8 cellular contexts compared by ENCODE assay signal in the genomic region with DNA sequence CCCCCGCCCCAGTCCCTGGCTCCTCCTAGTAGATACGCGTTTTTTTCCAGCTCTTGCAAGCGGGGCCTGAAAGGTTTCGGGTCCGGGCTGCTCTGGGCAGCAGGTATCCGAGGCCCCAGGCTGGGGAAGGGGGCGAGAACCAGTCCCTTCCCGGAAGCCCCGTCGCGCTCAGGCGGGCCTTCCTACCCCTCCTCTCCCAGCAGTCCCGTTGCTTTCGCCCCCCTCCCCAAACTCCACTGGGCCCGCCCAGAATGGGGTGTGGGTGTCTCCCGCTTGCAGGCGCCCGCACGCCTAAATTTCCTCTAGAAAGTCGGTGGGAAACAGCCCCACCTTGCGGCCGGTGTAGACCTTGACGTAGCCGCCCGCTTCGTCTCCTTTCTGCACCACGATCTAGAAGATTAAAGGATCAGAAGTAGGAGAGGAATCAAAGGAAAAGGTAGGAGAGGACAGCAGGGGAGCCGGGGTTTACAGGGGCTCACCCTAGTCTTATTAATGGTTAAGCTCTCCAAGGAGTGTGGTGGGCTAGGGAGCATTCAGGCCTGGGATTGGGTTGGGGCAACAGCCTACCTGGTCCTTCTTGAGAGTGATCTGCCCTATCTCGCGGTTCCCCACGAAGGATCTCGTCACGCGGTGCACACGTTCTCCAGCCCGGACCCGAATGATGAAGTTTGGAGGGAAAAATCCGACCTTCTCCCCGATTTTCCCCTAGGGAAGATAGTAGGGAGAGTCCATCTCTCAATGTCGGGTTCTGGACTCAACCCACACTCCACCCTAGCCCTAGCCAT. TPM values are rescaled to one million over a fixed set of nuclear protein-coding genes. Genes with fewer than 3 reads are reported as not detected.
A peak's percentile ranks its signal among the peaks of the same experiment; 100 is the strongest.
DNase-seq lines count a peak whose midpoint lies in the region; ATAC-seq and TF ChIP-seq lines count a peak whose summit lies in the region.

No MANE protein-coding gene starts in this region.

- H3K4me1 ChIP-seq in A673 (ENCODE audit: insufficient read depth, low read length, poor library complexity, severe bottlenecking) (peaks cover 31% of the 10 kb centered on the region), lower lobe of right lung (peaks cover 54% of the 10 kb centered on the region)

- peak overlapping the region; percentile 49 for H3K27ac ChIP-seq in A673 (ENCODE audit: low read depth, low read length, poor library complexity, severe bottlenecking)
- H3K27ac ChIP-seq in dorsolateral prefrontal cortex: peak overlapping the region in 5 of 59 donors; percentile 10 to 94 (median 42)
- H3K27ac ChIP-seq in lower lobe of right lung: no peak overlapping the region

- BruUV-seq in A673 (replicated peaks; lab: Mats Ljungman, UMichigan): no TSS peak

- CTCF ChIA-PET in A673 (lab: Charles Lee): interaction anchor here (0.5 to 2.3 kb wide), 17 partner anchors 14 to 758 kb away, joined by 3 to 50 read pairs (median 7); partner anchors contain the start of genes LRP1, NEMP1 and SHMT2

- TF ChIP-seq CTCF in A673 (conservative IDR thresholded peaks at IDR 0.05; ENCODE audit: low read depth, low read length) (peak; percentile 90), dorsolateral prefrontal cortex (IDR thresholded peaks at IDR 0.05 in 54 of 56, conservative IDR thresholded peaks at IDR 0.05 in 2 of 56; ENCODE audit: low read depth in 1 of 56, partially characterized antibody in 56 of 56) (peak; percentile 48 to 81 (median 70)), lower lobe of right lung (IDR thresholded peaks at IDR 0.05) (peak; percentile 75)

- H3K36me3 ChIP-seq in A673 (ENCODE audit: insufficient read depth, low read length, poor library complexity, severe bottlenecking): no peaks in the 10 kb centered on the region
- no peaks in the 10 kb centered on the region for H3K36me3 ChIP-seq in lower lobe of right lung

- peak; percentile 57 to 64 for ATAC-seq in lower lobe of right lung
- no peak for ATAC-seq in GM21526 (IDR thresholded peaks at IDR 0.05; ENCODE audit: low FRiP score, unreplicated experiment)

- intact Hi-C loops in A673 (cut with micrococcal nuclease; ENCODE audit: unreplicated experiment): loop anchor here (1.0 to 5.0 kb wide), 2 partner anchors 30 to 116 kb away; partner anchors contain the start of gene LRP1
- intact Hi-C loops in dorsolateral prefrontal cortex (cut with DNase I): loop anchor here (2.0 to 5.0 kb wide), 2 partner anchors 116 to 119 kb away; partner anchors contain the start of gene LRP1 (in 1 of the 2)
- intact Hi-C loops in lower lobe of right lung (cut with DNase I): no loop called here

- peak; percentile 93 for DNase-seq in A673 (ENCODE audit: low spot score)
- peak; percentile 61 for DNase-seq in GM19238 (ENCODE audit: insufficient read length, low spot score)
- peak; percentile 77 for DNase-seq in NCI-H460 (ENCODE audit: extremely low read depth, low read depth)
- DNase-seq in activated CD4-positive, alpha-beta T cell treated with anti-CD3 and anti-CD28 coated beads, Interleukin-2, amount 50 U/mL, for 24 hours (ENCODE audit: low read depth in 1 of 2, low spot score in 1 of 2): peak; percentile 72 to 73
- DNase-seq in dorsolateral prefrontal cortex: peak in 9 of 10 donors; percentile 51 to 77 (median 73)
- DNase-seq in lower lobe of right lung: peak; percentile 88
- peak; percentile 57 for DNase-seq in stimulated activated CD8-positive, alpha-beta memory T cell treated with anti-CD3 and anti-CD28 coated beads, Interleukin-12 subunit alpha, Interleukin-12 subunit beta, amount 100 ng/mL, for 4 hours (ENCODE audit: low read depth)

- H3K4me3 ChIP-seq in A673 (ENCODE audit: low read depth, low read length, poor library complexity, severe bottlenecking): peak overlapping the region; percentile 50
- H3K4me3 ChIP-seq in dorsolateral prefrontal cortex: peak overlapping the region in 50 of 59 donors; percentile 31 to 81 (median 68)
- H3K4me3 ChIP-seq in lower lobe of right lung: peak overlapping the region; percentile 36

- POLR2A ChIA-PET in A673 (lab: Charles Lee; ENCODE audit: low non-redundant PET): interaction anchor here (0.5 to 0.6 kb wide), 3 partner anchors 8 to 258 kb away, joined by 3 to 17 read pairs (median 7); no protein-coding TSS in a partner anchor

- H3K9me3 ChIP-seq in A673 (ENCODE audit: low read depth, low read length, poor library complexity, severe bottlenecking) (no peaks in the 10 kb centered on the region), lower lobe of right lung (no peaks in the 10 kb centered on the region)

- H3K27me3 ChIP-seq in A673 (replicated peaks; ENCODE audit: insufficient read depth, low read depth, low read length, poor library complexity): peaks cover 12% of the 10 kb centered on the region
- H3K27me3 ChIP-seq in dorsolateral prefrontal cortex: peaks cover 0 to 23% (median 0%) of the 10 kb centered on the region in 45 donors
- H3K27me3 ChIP-seq in lower lobe of right lung (ENCODE audit: low read depth): peaks cover 54% of the 10 kb centered on the region

RNA-seq across cellular contexts. Expression of gene STAC3, which starts 7.3 kb away (rescaled TPM):
- total RNA-seq in A673 (2021) (7.0 and 8.4 TPM in 2 replicates), dorsolateral prefrontal cortex (1 to 10 TPM in 116 of 120 experiments, under 1 TPM in 4; 0.70 to 7.1 (median 2.8) TPM), lower lobe of right lung (8.7 TPM)
- total RNA-seq in NCI-H460 (2014; rRNA removed; shearing (Covaris generic)): 0.57 and 0.58 TPM in 2 replicates
- polyA plus RNA-seq in NCI-H460 (2014; cell fraction: nucleus; rRNA removed): 0.08 and 0.24 TPM in 2 replicates

RNA-seq across cellular contexts. Expression of gene SHMT2, which starts 14.2 kb away (rescaled TPM):
- 274 and 310 TPM in 2 replicates for total RNA-seq in A673 (2021)
- 373 and 409 TPM in 2 replicates for total RNA-seq in NCI-H460 (2014; rRNA removed; shearing (Covaris generic))
- polyA plus RNA-seq in NCI-H460 (2014; cell fraction: nucleus; rRNA removed): 522 and 550 TPM in 2 replicates
- 10 to 100 TPM; 16.2 to 50.9 (median 31.5) TPM for total RNA-seq in dorsolateral prefrontal cortex
- 66.6 TPM for total RNA-seq in lower lobe of right lung

RNA-seq across cellular contexts. Expression of gene NXPH4, which starts 27.1 kb away (rescaled TPM):
- 4.8 and 6.0 TPM in 2 replicates for total RNA-seq in A673 (2021)
- total RNA-seq in NCI-H460 (2014; rRNA removed; shearing (Covaris generic)): 9.7 and 10.7 TPM in 2 replicates
- 13.2 and 18.1 TPM in 2 replicates for polyA plus RNA-seq in NCI-H460 (2014; cell fraction: nucleus; rRNA removed)
- 10 to 100 TPM in 3 of 120 experiments, 1 to 10 TPM in 113, under 1 TPM in 4; 0.56 to 14.0 (median 4.6) TPM for total RNA-seq in dorsolateral prefrontal cortex
- total RNA-seq in lower lobe of right lung: not detected
